ENCODE assay signal across 1 cellular context in genomic region chr1:16218014-16218673, GRCh38.
A peak's percentile ranks its signal among the peaks of the same experiment; 100 is the strongest.
TF ChIP-seq lines count a peak whose summit lies in the region.

No MANE protein-coding gene starts in this region.

TF ChIP-seq in HEK293, 187 proteins besides CTCF, POLR2A, EP300 and RAD21 (continued from another document):
- TF ChIP-seq ZNF518A (tag by site-specific recombination; conservative IDR thresholded peaks at IDR 0.05; ENCODE audit: low read depth) (no peak), ZNF747 (tag by site-specific recombination; IDR thresholded peaks at IDR 0.05) (no peak), ZEB2 (tag by site-specific recombination; IDR thresholded peaks at IDR 0.05) (no peak), ZIC2 (tag by site-specific recombination; IDR thresholded peaks at IDR 0.05) (peak; percentile 31)
